Comparison of ENCODE assay signal across 23 cellular contexts in the genomic region with DNA sequence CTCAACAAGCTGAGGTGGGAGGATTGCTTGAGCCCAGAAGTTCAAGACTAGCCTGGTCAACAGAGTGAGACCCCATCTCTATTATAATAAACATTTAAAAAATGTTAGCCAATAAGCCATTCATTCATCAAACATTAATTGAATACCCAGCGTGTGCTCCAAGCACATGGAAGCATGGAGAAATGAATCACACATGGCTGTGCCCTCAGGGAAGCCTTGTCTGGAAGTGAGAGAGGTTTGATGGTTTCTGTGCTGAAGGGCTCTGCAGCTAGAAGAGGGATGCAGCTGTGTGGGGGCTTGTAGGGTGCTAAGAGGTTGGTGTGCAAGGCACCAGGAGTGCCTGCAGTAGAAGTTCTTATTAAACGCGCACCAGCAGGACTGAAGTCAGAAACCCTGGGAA. TPM values are rescaled to one million over a fixed set of nuclear protein-coding genes. Genes with fewer than 3 reads are reported as not detected.
DNase-seq lines count a peak whose midpoint lies in the region; ATAC-seq and TF ChIP-seq lines count a peak whose summit lies in the region.
"Had no signal": no experiment of that assay in that cellular context is flagged by ENCODE, and none has a peak within 500 bp of the region (broad histone marks: within the 10 kb centered on the region; RNA-seq: fewer than 3 reads in every experiment).

No MANE protein-coding gene starts in this region.

- H3K4me1 ChIP-seq in endodermal cell (ENCODE audit: control insufficient read depth, insufficient read depth, low read length), result no peaks in the 10 kb centered on the region
- H3K4me1 ChIP-seq: BE2C had no signal

- 73% methylated on average over 3 of the region's 3 CpGs; no CpG with 5 or more reads in 1 of the 2 experiments for WGBS in endodermal cell (ENCODE audit: insufficient coverage in 1 of 2, insufficient read length in 1 of 2), 2 experiments

- no peaks in the 10 kb centered on the region for H3K36me3 ChIP-seq in endodermal cell (ENCODE audit: control insufficient read depth, insufficient read depth, low read length)
- H3K36me3 ChIP-seq: BE2C had no signal

- in situ Hi-C loops in GM13976 (cut with MboI; ENCODE audit: low sequenced_read_pairs, unreplicated experiment), result no loop called here

- TF ChIP-seq CTCF in GM13976 (IDR thresholded peaks at IDR 0.05; ENCODE audit: borderline replicate concordance, control extremely low read depth, extremely low read depth, insufficient read depth, missing control alignments) (no peak), epithelial cell of esophagus (IDR thresholded peaks at IDR 0.05; ENCODE audit: insufficient read depth, low read depth, low read length, missing control alignments) (no peak), endodermal cell (conservative IDR thresholded peaks at IDR 0.05) (no peak)

- DNase-seq in EL, result peak; percentile 48
- peak; percentile 21 for DNase-seq in GM13976 (ENCODE audit: low spot score)
- DNase-seq in epithelial cell of esophagus (ENCODE audit: low read depth), result peak; percentile 66
- DNase-seq in kidney tubule cell (ENCODE audit: low spot score), result peak; percentile 18
- no peak for DNase-seq in NCI-H524 (lab: John Stamatoyannopoulos, UW)
- DNase-seq in endodermal cell, result no peak
- DNase-seq in effector CD4-positive, alpha-beta T cell, result no peak
- DNase-seq: ACHN; BE2C; C1 segment of cervical spinal cord; CD4-positive, CD25-positive, alpha-beta regulatory T cell; CD8-positive, alpha-beta memory T cell; COR-L47; DMS 273 treated with DMSO at 0.1 percent for 48 hours; DMS53; DND-41; GF-D8; HCEC 1CT; IMR-90 had no signal

- H3K27ac Mint-ChIP-seq in endodermal cell, result no peak overlapping the region
- H3K27ac Mint-ChIP-seq: CD4-positive, CD25-positive, alpha-beta regulatory T cell; GM23338 had no signal

- no peak overlapping the region for H3K9ac ChIP-seq in endodermal cell (ENCODE audit: extremely low read depth, low read length, poor library complexity, severe bottlenecking)

- no peaks in the 10 kb centered on the region for H3K4me1 Mint-ChIP-seq in endodermal cell
- H3K4me1 Mint-ChIP-seq: GM23338 had no signal

- no peak overlapping the region for H3K4me3 ChIP-seq in epithelial cell of esophagus (ENCODE audit: low read length)
- no peak overlapping the region for H3K4me3 ChIP-seq in endodermal cell (ENCODE audit: low read length)
- H3K4me3 ChIP-seq: GM23338, K562 had no signal

- ATAC-seq in GM21619 (IDR thresholded peaks at IDR 0.05; ENCODE audit: unreplicated experiment), result no peak
- ATAC-seq: GM23338, K562 had no signal

- H3K27me3 ChIP-seq in endodermal cell (ENCODE audit: control insufficient read depth, insufficient read depth, low read length, poor library complexity, severe bottlenecking), result no peaks in the 10 kb centered on the region
- H3K27me3 ChIP-seq: BE2C had no signal

- no peak overlapping the region for H3K4me3 Mint-ChIP-seq in endodermal cell
- H3K4me3 Mint-ChIP-seq: CD8-positive, alpha-beta memory T cell; GM23338 had no signal

- H3K9me3 ChIP-seq in endodermal cell (ENCODE audit: control insufficient read depth, low read length), result no peaks in the 10 kb centered on the region
- H3K9me3 ChIP-seq: BE2C had no signal

- no peaks in the 10 kb centered on the region for H3K27me3 Mint-ChIP-seq in endodermal cell (ENCODE audit: insufficient read depth)
- H3K27me3 Mint-ChIP-seq: CD4-positive, CD25-positive, alpha-beta regulatory T cell; CD8-positive, alpha-beta memory T cell had no signal

- H3K9me3 Mint-ChIP-seq in endodermal cell, result no peaks in the 10 kb centered on the region
- H3K9me3 Mint-ChIP-seq: CD4-positive, CD25-positive, alpha-beta regulatory T cell; CD8-positive, alpha-beta memory T cell; GM23338 had no signal

- no peak overlapping the region for H3K27ac ChIP-seq in endodermal cell (ENCODE audit: low read depth, low read length)
- H3K27ac ChIP-seq: HL-60 had no signal

- peaks cover 6% of the 10 kb centered on the region for H3K36me3 Mint-ChIP-seq in endodermal cell (ENCODE audit: low read depth)

RNA-seq across cellular contexts. Expression of a gene that starts 11.2 kb away (rescaled TPM):
- total RNA-seq in endodermal cell, result 1 to 10 TPM; 6.7 to 6.8 TPM
- 18.3 TPM for polyA plus RNA-seq in endodermal cell (2013, experiment 1 of 2)
- polyA plus RNA-seq in endodermal cell (2013, experiment 2 of 2), result 15.6 TPM

RNA-seq across cellular contexts. Expression of a gene that starts 11.4 kb away (rescaled TPM):
- total RNA-seq in endodermal cell, result 10 to 100 TPM; 21.5 to 29.4 TPM
- polyA plus RNA-seq in endodermal cell (2013, experiment 1 of 2), result 15.0 TPM
- 14.1 TPM for polyA plus RNA-seq in endodermal cell (2013, experiment 2 of 2)

Comparison
In these comparisons a context has a peak if more than half of its experiments do, and no peak if none do; other contexts are left out.
1. DNase-seq: peak in EL (single experiment), GM13976 (single experiment), epithelial cell of esophagus (single experiment) and kidney tubule cell (single experiment); none in NCI-H524 (0 of 2), endodermal cell (single experiment) and effector CD4-positive, alpha-beta T cell (single experiment).